16 cellular contexts compared by ENCODE assay signal in the genomic region with DNA sequence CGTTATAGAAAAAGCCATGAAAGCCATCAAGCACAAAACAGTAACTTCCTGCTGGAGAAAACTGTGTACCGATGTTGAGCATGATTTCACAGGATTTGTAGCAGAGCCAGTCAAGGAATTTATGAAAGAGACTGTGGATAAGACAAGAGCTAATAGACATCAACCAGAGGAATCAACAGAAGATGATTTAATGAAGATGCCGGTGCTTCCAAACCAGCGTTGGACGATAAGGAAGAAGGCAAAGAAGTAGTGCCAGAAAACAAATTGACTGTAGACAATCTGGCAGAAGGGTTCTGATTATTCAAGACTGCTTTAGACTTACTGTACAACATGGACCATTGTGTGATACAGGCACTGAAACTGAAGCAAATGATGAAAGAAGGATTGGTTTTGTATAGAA. TPM values are rescaled to one million over a fixed set of nuclear protein-coding genes. Genes with fewer than 3 reads are reported as not detected.
DNase-seq lines count a peak whose midpoint lies in the region; ATAC-seq and TF ChIP-seq lines count a peak whose summit lies in the region.
"Had no signal": no experiment of that assay in that cellular context is flagged by ENCODE, and none has a peak within 500 bp of the region (broad histone marks: within the 10 kb centered on the region; RNA-seq: fewer than 3 reads in every experiment).

No MANE protein-coding gene starts in this region.

- H3K4me3 ChIP-seq in right cardiac atrium (ENCODE audit: low read length) = no peak overlapping the region
- H3K4me3 ChIP-seq in heart left ventricle = no peak overlapping the region
- H3K4me3 ChIP-seq in neutrophil (ENCODE audit: low read depth in 1 of 2, low read length in 1 of 2) = no peak overlapping the region
- H3K4me3 ChIP-seq: Peyer's patch had no signal

- no peak for DNase-seq in right cardiac atrium
- no peak for DNase-seq in heart left ventricle
- no peak for DNase-seq in HK-2 (ENCODE audit: unreplicated experiment)
- DNase-seq: BE2C, DMS 273 treated with DMSO at 0.1 percent for 48 hours, H9, Karpas-422, NCI-H187 treated with DMSO at 0.1 percent for 48 hours, NCI-H2171, NCI-H82, Peyer's patch, SHP77 had no signal

- intact Hi-C loops in right cardiac atrium (cut with DNase I) = no loop called here
- intact Hi-C loops in heart left ventricle (cut with DNase I) = loop anchor here in 1 of 10 donors (2.0 kb wide), 1 partner anchor 23 kb away; no protein-coding TSS in a partner anchor

- ATAC-seq in right cardiac atrium (no peak), heart left ventricle (no peak), GM19023 (IDR thresholded peaks at IDR 0.05; ENCODE audit: unreplicated experiment) (no peak), GM19455 (IDR thresholded peaks at IDR 0.05; ENCODE audit: unreplicated experiment) (no peak)
- ATAC-seq in activated T-helper 17 cell treated with anti-CD3 and anti-CD28 coated beads, Interleukin-2, amount 50 U/mL, for 72 hours (replicated peaks) = no peak

- H3K27me3 Mint-ChIP-seq in activated T-helper 17 cell treated with anti-CD3 and anti-CD28 coated beads, Interleukin-2, amount 50 U/mL, for 72 hours = no peaks in the 10 kb centered on the region

- H3K9me3 Mint-ChIP-seq in activated T-helper 17 cell treated with anti-CD3 and anti-CD28 coated beads, Interleukin-2, amount 50 U/mL, for 72 hours = no peaks in the 10 kb centered on the region
- H3K9me3 Mint-ChIP-seq: H9 had no signal

- peaks cover 53% of the 10 kb centered on the region for H3K36me3 Mint-ChIP-seq in activated T-helper 17 cell treated with anti-CD3 and anti-CD28 coated beads, Interleukin-2, amount 50 U/mL, for 72 hours (ENCODE audit: low read depth)

- H3K4me1 Mint-ChIP-seq in activated T-helper 17 cell treated with anti-CD3 and anti-CD28 coated beads, Interleukin-2, amount 50 U/mL, for 72 hours = peaks cover 16% of the 10 kb centered on the region

- H3K27ac ChIP-seq in right cardiac atrium (ENCODE audit: low read length) = peak overlapping the region; percentile 64
- peak overlapping the region in 2 of 12 donors; percentile 70 to 72 for H3K27ac ChIP-seq in heart left ventricle
- peak overlapping the region; percentile 46 for H3K27ac ChIP-seq in neutrophil
- H3K27ac ChIP-seq: Peyer's patch had no signal

- no peaks in the 10 kb centered on the region for H3K9me3 ChIP-seq in right cardiac atrium (ENCODE audit: control insufficient read depth, low read length)
- H3K9me3 ChIP-seq in heart left ventricle = no peaks in the 10 kb centered on the region
- no peaks in the 10 kb centered on the region for H3K9me3 ChIP-seq in neutrophil
- H3K9me3 ChIP-seq: BE2C, Peyer's patch had no signal

- TF ChIP-seq POLR2A in heart left ventricle (IDR thresholded peaks at IDR 0.05) = no peak

- no peak overlapping the region for H3K4me3 Mint-ChIP-seq in activated T-helper 17 cell treated with anti-CD3 and anti-CD28 coated beads, Interleukin-2, amount 50 U/mL, for 72 hours
- H3K4me3 Mint-ChIP-seq: H9 had no signal

- peak overlapping the region; percentile 29 for H3K27ac Mint-ChIP-seq in activated T-helper 17 cell treated with anti-CD3 and anti-CD28 coated beads, Interleukin-2, amount 50 U/mL, for 72 hours

- peaks cover 5% of the 10 kb centered on the region for H3K4me1 ChIP-seq in right cardiac atrium (ENCODE audit: control insufficient read depth, insufficient read depth, low read length)
- peaks cover 0 to 46% (median 18%) of the 10 kb centered on the region in 12 donors for H3K4me1 ChIP-seq in heart left ventricle
- H3K4me1 ChIP-seq in neutrophil (ENCODE audit: control insufficient read depth in 1 of 2, insufficient read depth in 1 of 2, low read depth in 1 of 2, low read length in 1 of 2) = no peaks in the 10 kb centered on the region
- H3K4me1 ChIP-seq: Peyer's patch had no signal

- H3K27me3 ChIP-seq in right cardiac atrium (ENCODE audit: control insufficient read depth, insufficient read depth) (no peaks in the 10 kb centered on the region), heart left ventricle (no peaks in the 10 kb centered on the region), neutrophil (no peaks in the 10 kb centered on the region)
- H3K27me3 ChIP-seq: BE2C, Peyer's patch had no signal

- TF ChIP-seq CTCF in heart left ventricle (IDR thresholded peaks at IDR 0.05) (no peak), neutrophil (IDR thresholded peaks at IDR 0.05) (no peak)

- H3K36me3 ChIP-seq in heart left ventricle (peaks cover 0 to 21% (median 8%) of the 10 kb centered on the region in 9 donors), neutrophil (peaks cover 8% of the 10 kb centered on the region)

- WGBS in right cardiac atrium = 58% methylated on average over 5 of the region's 5 CpGs
- WGBS in heart left ventricle, 4 donors = 65 to 79% (median 74%) methylated on average over 5 of the region's 5 CpGs

RNA-seq across cellular contexts. Expression of a gene that starts 49.5 kb away (rescaled TPM):
- total RNA-seq in right cardiac atrium = 1 to 10 TPM; 2.7 to 6.9 (median 4.4) TPM
- 1.9 TPM for polyA plus RNA-seq in right cardiac atrium
- 1 to 10 TPM in 4 of 9 donors, under 1 TPM in 5; 0.47 to 4.1 (median 0.83) TPM for total RNA-seq in heart left ventricle
- polyA plus RNA-seq in heart left ventricle = under 1 TPM; 0.42 to 0.76 TPM
- total RNA-seq in activated T-helper 17 cell treated with anti-CD3 and anti-CD28 coated beads, Interleukin-2, amount 50 U/mL, for 72 hours = 1 to 10 TPM; 2.1 TPM
